Comparison of ENCODE assay signal across 11 cellular contexts in the genomic region with DNA sequence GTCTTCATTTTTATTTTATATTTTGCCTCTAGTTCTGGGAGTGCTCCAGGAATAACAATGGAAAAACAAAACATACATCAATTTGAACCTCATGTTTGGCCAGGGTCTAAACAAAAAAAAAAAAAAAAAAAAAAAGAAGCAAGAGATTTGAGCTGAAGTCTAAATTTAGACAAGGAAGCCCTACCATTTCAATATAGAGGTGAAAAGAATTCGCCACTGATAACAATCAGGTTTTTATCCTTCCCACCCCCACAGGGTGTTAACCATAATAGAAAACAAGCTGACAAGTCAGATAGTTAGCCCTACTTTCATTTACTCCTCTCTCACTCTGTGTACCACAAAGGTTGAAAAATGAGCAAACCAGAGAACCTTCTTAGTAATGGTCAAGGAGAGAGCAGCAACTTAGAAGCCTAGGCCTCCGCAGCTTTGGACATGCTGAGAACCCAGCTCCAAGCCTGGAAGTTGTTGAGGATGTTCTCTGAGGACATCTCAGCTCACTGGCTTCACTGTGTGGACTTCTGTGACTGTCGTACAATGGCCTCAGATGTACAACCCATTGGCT.
A peak's percentile ranks its signal among the peaks of the same experiment; 100 is the strongest.
DNase-seq lines count a peak whose midpoint lies in the region; ATAC-seq lines count a peak whose summit lies in the region.
"Had no signal": no experiment of that assay in that cellular context is flagged by ENCODE, and none has a peak within 500 bp of the region (broad histone marks: within the 10 kb centered on the region; RNA-seq: fewer than 3 reads in every experiment).

No MANE protein-coding gene starts in this region.

- H3K36me3 Mint-ChIP-seq in activated naive CD4-positive, alpha-beta T cell treated with anti-CD3 and anti-CD28 coated beads, Interleukin-2, amount 50 U/mL, for 72 hours, result peaks cover 0 to 6% of the 10 kb centered on the region in 2 donors
- H3K36me3 Mint-ChIP-seq in activated CD4-positive, alpha-beta memory T cell treated with anti-CD3 and anti-CD28 coated beads for 36 hours, result peaks cover 9% of the 10 kb centered on the region
- no peaks in the 10 kb centered on the region for H3K36me3 Mint-ChIP-seq in stimulated activated effector memory CD8-positive, alpha-beta T cell treated with anti-CD3 and anti-CD28 coated beads, Interleukin-12 subunit alpha, Interleukin-12 subunit beta, amount 100 ng/mL, for 72 hours

- ATAC-seq in activated naive CD4-positive, alpha-beta T cell treated with anti-CD3 and anti-CD28 coated beads, Interleukin-2, amount 50 U/mL, for 72 hours, result peak; percentile 49 to 75
- peak; percentile 96 for ATAC-seq in HG02798 (IDR thresholded peaks at IDR 0.05; ENCODE audit: poor library complexity, unreplicated experiment)
- ATAC-seq in stimulated activated effector memory CD8-positive, alpha-beta T cell treated with anti-CD3 and anti-CD28 coated beads, Interleukin-12 subunit alpha, Interleukin-12 subunit beta, amount 100 ng/mL, for 72 hours, result peak; percentile 98
- ATAC-seq: lower lobe of right lung; stimulated activated memory B cell treated with anti-CD40 and anti-IgM and Interleukin-4, amounts not matched to agents 10 μg/mL and 1 μg/mL and 100 μg/mL, for 72 hours had no signal

- H3K9me3 Mint-ChIP-seq in activated naive CD4-positive, alpha-beta T cell treated with anti-CD3 and anti-CD28 coated beads, Interleukin-2, amount 50 U/mL, for 72 hours, result peaks cover 4 to 11% of the 10 kb centered on the region in 2 donors
- peaks cover 15% of the 10 kb centered on the region for H3K9me3 Mint-ChIP-seq in activated CD4-positive, alpha-beta memory T cell treated with anti-CD3 and anti-CD28 coated beads for 36 hours
- H3K9me3 Mint-ChIP-seq in stimulated activated effector memory CD8-positive, alpha-beta T cell treated with anti-CD3 and anti-CD28 coated beads, Interleukin-12 subunit alpha, Interleukin-12 subunit beta, amount 100 ng/mL, for 72 hours, result peaks cover 13% of the 10 kb centered on the region

- no peak overlapping the region for H3K4me3 Mint-ChIP-seq in activated CD4-positive, alpha-beta memory T cell treated with anti-CD3 and anti-CD28 coated beads for 36 hours
- H3K4me3 Mint-ChIP-seq in stimulated activated effector memory CD8-positive, alpha-beta T cell treated with anti-CD3 and anti-CD28 coated beads, Interleukin-12 subunit alpha, Interleukin-12 subunit beta, amount 100 ng/mL, for 72 hours, result peak overlapping the region; percentile 18
- H3K4me3 Mint-ChIP-seq: stimulated activated memory B cell treated with anti-CD40 and anti-IgM and Interleukin-4, amounts not matched to agents 10 μg/mL and 1 μg/mL and 100 μg/mL, for 72 hours had no signal

- POLR2A ChIA-PET in activated CD4-positive, alpha-beta memory T cell treated with anti-CD3 and anti-CD28 coated beads for 36 hours (lab: Charles Lee), result interaction anchor here (0.8 to 1.3 kb wide), 2 partner anchors 12 to 88 kb away, joined by 3 to 5 read pairs; no protein-coding TSS in a partner anchor

- CTCF ChIA-PET in activated CD4-positive, alpha-beta memory T cell treated with anti-CD3 and anti-CD28 coated beads for 36 hours (lab: Charles Lee), result interaction anchor here (0.8 to 1.2 kb wide), 4 partner anchors 16 to 267 kb away, joined by 3 to 4 read pairs (median 4); no protein-coding TSS in a partner anchor

- peaks cover 4% of the 10 kb centered on the region for H3K27me3 Mint-ChIP-seq in activated CD4-positive, alpha-beta memory T cell treated with anti-CD3 and anti-CD28 coated beads for 36 hours
- H3K27me3 Mint-ChIP-seq: stimulated activated memory B cell treated with anti-CD40 and anti-IgM and Interleukin-4, amounts not matched to agents 10 μg/mL and 1 μg/mL and 100 μg/mL, for 72 hours had no signal

- peaks cover 21% of the 10 kb centered on the region for H3K4me1 Mint-ChIP-seq in activated CD4-positive, alpha-beta memory T cell treated with anti-CD3 and anti-CD28 coated beads for 36 hours (ENCODE audit: low read depth)
- H3K4me1 Mint-ChIP-seq in stimulated activated effector memory CD8-positive, alpha-beta T cell treated with anti-CD3 and anti-CD28 coated beads, Interleukin-12 subunit alpha, Interleukin-12 subunit beta, amount 100 ng/mL, for 72 hours, result peaks cover 49% of the 10 kb centered on the region
- H3K4me1 Mint-ChIP-seq: stimulated activated memory B cell treated with anti-CD40 and anti-IgM and Interleukin-4, amounts not matched to agents 10 μg/mL and 1 μg/mL and 100 μg/mL, for 72 hours had no signal

- intact Hi-C loops in activated CD4-positive, alpha-beta memory T cell treated with anti-CD3 and anti-CD28 coated beads for 36 hours (cut with micrococcal nuclease), result loop anchor here (1.0 to 5.0 kb wide), 4 partner anchors 15 to 686 kb away; no protein-coding TSS in a partner anchor

- peak overlapping the region in 1 of 2 donors; percentile 17 for H3K27ac Mint-ChIP-seq in activated naive CD4-positive, alpha-beta T cell treated with anti-CD3 and anti-CD28 coated beads, Interleukin-2, amount 50 U/mL, for 72 hours
- no peak overlapping the region for H3K27ac Mint-ChIP-seq in activated CD4-positive, alpha-beta memory T cell treated with anti-CD3 and anti-CD28 coated beads for 36 hours
- peak overlapping the region; percentile 78 for H3K27ac Mint-ChIP-seq in stimulated activated effector memory CD8-positive, alpha-beta T cell treated with anti-CD3 and anti-CD28 coated beads, Interleukin-12 subunit alpha, Interleukin-12 subunit beta, amount 100 ng/mL, for 72 hours
- H3K27ac Mint-ChIP-seq: stimulated activated memory B cell treated with anti-CD40 and anti-IgM and Interleukin-4, amounts not matched to agents 10 μg/mL and 1 μg/mL and 100 μg/mL, for 72 hours had no signal

- no peak for DNase-seq in activated naive CD4-positive, alpha-beta T cell treated with anti-CD3 and anti-CD28 coated beads, Interleukin-2, amount 50 U/mL, for 72 hours (ENCODE audit: low spot score in 2 of 2)
- no peak for DNase-seq in activated naive CD4-positive, alpha-beta T cell (lab: John Stamatoyannopoulos, UW)
- peak; percentile 22 for DNase-seq in activated CD4-positive, alpha-beta memory T cell treated with anti-CD3 and anti-CD28 coated beads for 36 hours
- peak; percentile 10 to 65 for DNase-seq in stimulated activated effector memory CD8-positive, alpha-beta T cell treated with anti-CD3 and anti-CD28 coated beads, Interleukin-12 subunit alpha, Interleukin-12 subunit beta, amount 100 ng/mL, for 72 hours (ENCODE audit: low spot score in 2 of 2)
- DNase-seq in NCI-H128 (lab: John Stamatoyannopoulos, UW; ENCODE audit: unreplicated experiment) (no peak), caudate nucleus (lab: John Stamatoyannopoulos, UW) (no peak)
- DNase-seq in stimulated activated CD4-positive, alpha-beta T cell treated with anti-CD3 and anti-CD28 coated beads, Interleukin-1b, Interleukin-23, amount 100 ng/mL, for 48 hours, result no peak
- DNase-seq: activated effector memory CD4-positive, alpha-beta T cell treated with anti-CD3 and anti-CD28 coated beads, Interleukin-2, amount 50 U/mL, for 16 hours; lower lobe of right lung had no signal

- H3K27ac ChIP-seq in caudate nucleus (ENCODE audit: low read depth, low read length), result no peak overlapping the region
- H3K27ac ChIP-seq: lower lobe of right lung had no signal

Comparison
In these comparisons a context has a peak if more than half of its experiments do, and no peak if none do; other contexts are left out.
1. DNase-seq: peak in activated CD4-positive, alpha-beta memory T cell treated with anti-CD3 and anti-CD28 coated beads for 36 hours (single experiment) and stimulated activated effector memory CD8-positive, alpha-beta T cell treated with anti-CD3 and anti-CD28 coated beads, Interleukin-12 subunit alpha, Interleukin-12 subunit beta, amount 100 ng/mL, for 72 hours (2 of 2); none in activated naive CD4-positive, alpha-beta T cell treated with anti-CD3 and anti-CD28 coated beads, Interleukin-2, amount 50 U/mL, for 72 hours (0 of 2), activated naive CD4-positive, alpha-beta T cell (0 of 4), NCI-H128 (single experiment), stimulated activated CD4-positive, alpha-beta T cell treated with anti-CD3 and anti-CD28 coated beads, Interleukin-1b, Interleukin-23, amount 100 ng/mL, for 48 hours (single experiment) and caudate nucleus (0 of 61).
2. Peak in every context shown above with its lines, with median percentiles within 50 percentile points of each other: ATAC-seq.